In genomic region chr1:111776397-111776796, GRCh38 we compare ENCODE assay signal across 19 cellular contexts. TPM values are rescaled to one million over a fixed set of nuclear protein-coding genes. Genes with fewer than 3 reads are reported as not detected.
"Had no signal": no experiment of that assay in that cellular context is flagged by ENCODE, and none has a peak within 500 bp of the region (broad histone marks: within the 10 kb centered on the region; RNA-seq: fewer than 3 reads in every experiment).

No MANE protein-coding gene starts in this region.

- H3K4me3 ChIP-seq: esophagus muscularis mucosa, gastroesophageal sphincter, neural progenitor cell, prostate gland, right atrium auricular region, upper lobe of left lung had no signal

- H3K36me3 ChIP-seq: neural progenitor cell, upper lobe of left lung had no signal

- H3K9me3 ChIP-seq: esophagus muscularis mucosa, gastroesophageal sphincter, prostate gland, right atrium auricular region, upper lobe of left lung had no signal

- H3K27ac ChIP-seq: gastroesophageal sphincter, neural progenitor cell, prostate gland, right atrium auricular region, upper lobe of left lung had no signal

- H3K4me1 ChIP-seq: gastroesophageal sphincter, neural progenitor cell, prostate gland, right atrium auricular region, upper lobe of left lung had no signal

- H3K27me3 ChIP-seq: esophagus muscularis mucosa, gastroesophageal sphincter, neural progenitor cell, right atrium auricular region, upper lobe of left lung had no signal

- FAIRE-seq: colon, endothelial cell of umbilical vein, islet of Langerhans had no signal

- DNase-seq: activated CD4-positive, alpha-beta memory T cell treated with anti-CD3 and anti-CD28 coated beads for 36 hours; activated CD4-positive, alpha-beta T cell treated with anti-CD3 and anti-CD28 coated beads for 48 hours; activated effector memory CD4-positive, alpha-beta T cell treated with anti-CD3 and anti-CD28 coated beads, Interleukin-2, amount 50 U/mL, for 16 hours; activated naive CD4-positive, alpha-beta T cell treated with anti-CD3 and anti-CD28 coated beads, Interleukin-2, amount 10 ng/mL, durations not matched to agents 7 days and 5 days; activated T-cell treated with anti-CD3 and anti-CD28 coated beads, Interleukin-2, amount 50 U/mL, for 72 hours; effector memory CD4-positive, alpha-beta T cell; left cardiac atrium; naive thymus-derived CD4-positive, alpha-beta T cell; stimulated activated CD4-positive, alpha-beta T cell treated with anti-CD3 and anti-CD28 coated beads, Interleukin-4, amount 100 ng/mL, for 4 hours; stimulated activated naive CD8-positive, alpha-beta T cell treated with anti-CD3 and anti-CD28 coated beads, Interleukin-15, Interleukin-2, amounts not matched to agents 100 U/mL and 50 U/mL, for 24 hours; upper lobe of left lung had no signal

RNA-seq across cellular contexts. Expression of gene INKA2, which starts 37.2 kb away (rescaled TPM):
- polyA plus RNA-seq: naive thymus-derived CD4-positive, alpha-beta T cell had no signal
